10 cellular contexts compared by ENCODE assay signal in the genomic region with DNA sequence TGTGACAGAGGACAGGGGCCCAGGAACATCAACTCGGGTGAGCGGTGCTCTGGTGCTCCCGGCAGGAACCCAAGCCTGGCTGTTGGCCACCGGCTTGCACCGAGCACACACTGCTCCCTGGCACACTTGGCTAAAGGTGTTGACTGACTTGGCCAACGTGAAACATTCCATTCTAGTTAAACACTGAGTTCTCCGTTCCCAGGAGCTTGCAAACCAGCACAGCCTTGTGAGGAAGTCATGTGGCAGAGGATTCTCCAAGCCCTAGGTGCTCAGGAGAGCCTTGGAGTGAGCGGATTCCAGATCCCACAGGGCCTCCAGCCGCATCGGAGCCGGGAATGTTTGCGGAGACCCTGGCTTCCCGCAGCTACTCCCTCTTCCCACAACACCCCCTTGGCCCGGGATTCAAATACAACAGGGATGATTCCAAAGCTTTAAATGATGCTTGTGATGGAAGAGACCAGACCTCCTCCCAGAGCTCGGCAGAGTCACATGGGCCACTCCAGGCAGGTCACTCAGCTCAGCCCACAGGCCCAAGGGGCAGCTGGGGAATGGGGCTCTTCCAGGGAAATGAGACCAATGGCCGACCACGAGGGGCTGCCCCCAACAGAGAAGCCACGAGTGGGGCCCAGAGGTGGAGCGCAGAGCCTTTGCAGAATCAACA. TPM values are rescaled to one million over a fixed set of nuclear protein-coding genes. Genes with fewer than 3 reads are reported as not detected.
A peak's percentile ranks its signal among the peaks of the same experiment; 100 is the strongest.
DNase-seq lines count a peak whose midpoint lies in the region; ATAC-seq, FAIRE-seq and TF ChIP-seq lines count a peak whose summit lies in the region.
"Had no signal": no experiment of that assay in that cellular context is flagged by ENCODE, and none has a peak within 500 bp of the region (broad histone marks: within the 10 kb centered on the region; RNA-seq: fewer than 3 reads in every experiment).

No MANE protein-coding gene starts in this region.

- peaks cover 5% of the 10 kb centered on the region for H3K36me3 Mint-ChIP-seq in MCF 10A (ENCODE audit: insufficient read depth, unreplicated experiment)
- peaks cover 52% of the 10 kb centered on the region for H3K36me3 Mint-ChIP-seq in stimulated activated effector memory CD8-positive, alpha-beta T cell treated with anti-CD3 and anti-CD28 coated beads, Interleukin-12 subunit alpha, Interleukin-12 subunit beta, amount 100 ng/mL, for 72 hours

- H3K9me3 Mint-ChIP-seq in MCF 10A (ENCODE audit: unreplicated experiment) = no peaks in the 10 kb centered on the region
- no peaks in the 10 kb centered on the region for H3K9me3 Mint-ChIP-seq in stimulated activated effector memory CD8-positive, alpha-beta T cell treated with anti-CD3 and anti-CD28 coated beads, Interleukin-12 subunit alpha, Interleukin-12 subunit beta, amount 100 ng/mL, for 72 hours

- H2AFZ ChIP-seq in keratinocyte (ENCODE audit: control insufficient read depth, low read length) = no peak overlapping the region

- BruUV-seq in MCF 10A (replicated peaks; lab: Mats Ljungman, UMichigan) = no TSS peak

- peaks cover 17% of the 10 kb centered on the region for H3K4me1 ChIP-seq in keratinocyte (ENCODE audit: control insufficient read depth, extremely low read depth, insufficient read depth, low read length)

- peak overlapping the region; percentile 15 for H3K9ac ChIP-seq in keratinocyte (ENCODE audit: control insufficient read depth, extremely low read depth, insufficient read depth, low read length)

- peak overlapping the region; percentile 67 for H3K4me3 Mint-ChIP-seq in MCF 10A (ENCODE audit: unreplicated experiment)
- H3K4me3 Mint-ChIP-seq in stimulated activated effector memory CD8-positive, alpha-beta T cell treated with anti-CD3 and anti-CD28 coated beads, Interleukin-12 subunit alpha, Interleukin-12 subunit beta, amount 100 ng/mL, for 72 hours = no peak overlapping the region

- peak overlapping the region; percentile 86 for H3K27ac Mint-ChIP-seq in MCF 10A (ENCODE audit: low read depth, unreplicated experiment)
- peak overlapping the region; percentile 12 for H3K27ac Mint-ChIP-seq in stimulated activated effector memory CD8-positive, alpha-beta T cell treated with anti-CD3 and anti-CD28 coated beads, Interleukin-12 subunit alpha, Interleukin-12 subunit beta, amount 100 ng/mL, for 72 hours

- TF ChIP-seq CTCF in MCF 10A (IDR thresholded peaks at IDR 0.05; ENCODE audit: unreplicated experiment) (no peak), keratinocyte (optimal IDR thresholded peaks at IDR 0.05 in 1 of 3, IDR thresholded peaks at IDR 0.05 in 1 of 3, conservative IDR thresholded peaks at IDR 0.05 in 1 of 3; ENCODE audit: extremely low read depth in 1 of 3, insufficient read depth in 2 of 3, low read length in 3 of 3) (no peak)

- H4K20me1 ChIP-seq in keratinocyte (ENCODE audit: control insufficient read depth, extremely low read depth, insufficient read depth, low read length) = no peaks in the 10 kb centered on the region

- dilution Hi-C loops in keratinocyte (cut with MboI; ENCODE audit: extremely low pct_ligation_motif_present, low sequenced_read_pairs) = no loop called here

- POLR2A ChIA-PET in MCF 10A (lab: Yijun Ruan, JAX) = interaction anchor here (0.7 to 4.0 kb wide), 18 partner anchors 8 to 311 kb away, joined by 3 to 47 read pairs (median 4); a partner anchor contains a TSS

- H3K4me1 Mint-ChIP-seq in MCF 10A (ENCODE audit: insufficient read depth, unreplicated experiment) = peaks cover 5% of the 10 kb centered on the region
- H3K4me1 Mint-ChIP-seq in stimulated activated effector memory CD8-positive, alpha-beta T cell treated with anti-CD3 and anti-CD28 coated beads, Interleukin-12 subunit alpha, Interleukin-12 subunit beta, amount 100 ng/mL, for 72 hours = peaks cover 5% of the 10 kb centered on the region

- no peak for ATAC-seq in stimulated activated effector memory CD8-positive, alpha-beta T cell treated with anti-CD3 and anti-CD28 coated beads, Interleukin-12 subunit alpha, Interleukin-12 subunit beta, amount 100 ng/mL, for 72 hours

- no peaks in the 10 kb centered on the region for H3K27me3 Mint-ChIP-seq in MCF 10A (ENCODE audit: insufficient read depth, unreplicated experiment)

- peaks cover 12% of the 10 kb centered on the region for H3K27me3 ChIP-seq in keratinocyte (ENCODE audit: control insufficient read depth, extremely low read depth, insufficient read depth, low read length)

- no peak overlapping the region for H3K27ac ChIP-seq in keratinocyte (ENCODE audit: control insufficient read depth, insufficient read depth, low read length)

- intact Hi-C loops in MCF 10A (cut with micrococcal nuclease) = no loop called here

- peak; percentile 94 for FAIRE-seq in keratinocyte (lab: Jason Lieb, UNC)

- peak overlapping the region; percentile 68 for H3K4me2 ChIP-seq in keratinocyte (ENCODE audit: control insufficient read depth, extremely low read depth, insufficient read depth, low read depth, low read length)

- no peaks in the 10 kb centered on the region for H3K9me1 ChIP-seq in keratinocyte (ENCODE audit: control insufficient read depth, extremely low read depth, insufficient read depth, low read length)

- H3K9me3 ChIP-seq in keratinocyte (ENCODE audit: control insufficient read depth, low read depth, low read length) = peaks cover 5% of the 10 kb centered on the region

- CTCF ChIA-PET in MCF 10A (lab: Yijun Ruan, JAX) = interaction anchor here (0.6 to 1.6 kb wide), 3 partner anchors 23 to 263 kb away, joined by 3 to 4 read pairs (median 4); no protein-coding TSS in a partner anchor

- peaks cover 0 to 1% of the 10 kb centered on the region in 2 experiments for H3K36me3 ChIP-seq in keratinocyte (ENCODE audit: control insufficient read depth in 2 of 2, extremely low read depth in 1 of 2, insufficient read depth in 2 of 2, low read length in 2 of 2)

- H3K4me3 ChIP-seq in keratinocyte (ENCODE audit: control insufficient read depth in 2 of 3, extremely low read depth in 1 of 3, insufficient read depth in 2 of 3, low read depth in 1 of 3, low read length in 3 of 3) = no peak overlapping the region

- no peaks in the 10 kb centered on the region for H3K79me2 ChIP-seq in keratinocyte (ENCODE audit: control insufficient read depth, insufficient read depth, low read length)

- DNase-seq in HT-29 (ENCODE audit: low spot score) (peak; percentile 97), MCF 10A (ENCODE audit: unreplicated experiment) (peak; percentile 96), keratinocyte (ENCODE audit: low read depth, low spot score) (no peak), NCI-H446 (lab: John Stamatoyannopoulos, UW) (no peak)
- DNase-seq in stimulated activated effector memory CD8-positive, alpha-beta T cell treated with anti-CD3 and anti-CD28 coated beads, Interleukin-12 subunit alpha, Interleukin-12 subunit beta, amount 100 ng/mL, for 72 hours (ENCODE audit: low spot score in 2 of 2) = no peak
- no peak for DNase-seq in activated effector memory CD4-positive, alpha-beta T cell treated with Interleukin-2 at 50 U/mL for 16 hours
- DNase-seq in activated naive CD4-positive, alpha-beta T cell treated with Interleukin-2 at 50 U/mL for 16 hours = no peak
- no peak for DNase-seq in activated T-cell treated with anti-CD3 and anti-CD28 coated beads, Interleukin-2, amount 50 U/mL, for 48 hours
- DNase-seq: NCI-H748 treated with DMSO at 0.1 percent for 48 hours, T-helper 2 cell had no signal

RNA-seq across cellular contexts. Expression of a gene that starts 2.9 kb away (rescaled TPM):
- total RNA-seq in HT-29 (2014; rRNA removed; shearing (Covaris generic)) = 0.38 and 0.60 TPM in 2 replicates
- 0.54 and 1.4 TPM in 2 replicates for total RNA-seq in MCF 10A (2022)
- polyA plus RNA-seq in keratinocyte = 0.03 to 0.10 TPM in 2 of 3 replicates, not detected in the other
- polyA plus RNA-seq in keratinocyte (2011; ENCODE audit: low read depth) = not detected
- 0.04 and 0.08 TPM in 2 replicates for polyA plus RNA-seq in keratinocyte (2011; cell fraction: cytosol; rRNA removed)
- polyA plus RNA-seq in keratinocyte (2011; cell fraction: nucleus; rRNA removed) = 0.32 and 0.92 TPM in 2 replicates
- 0.03 and 0.06 TPM in 2 replicates for polyA plus RNA-seq in keratinocyte (2012; ENCODE audit: low replicate concordance)
- 0.19 to 2.3 TPM (median 1.0 TPM) in 3 replicates for polyA minus RNA-seq in keratinocyte
- polyA minus RNA-seq in keratinocyte (2011; cell fraction: cytosol; rRNA and poly(A)+ RNA removed) = not detected
- polyA minus RNA-seq in keratinocyte (2011; cell fraction: nucleus; rRNA and poly(A)+ RNA removed) = 0.31 and 0.42 TPM in 2 replicates

Comparison
In these comparisons a context has a peak if more than half of its experiments do, and no peak if none do; other contexts are left out.
1. DNase-seq: peak in HT-29 (single experiment) and MCF 10A (single experiment); none in keratinocyte (single experiment), stimulated activated effector memory CD8-positive, alpha-beta T cell treated with anti-CD3 and anti-CD28 coated beads, Interleukin-12 subunit alpha, Interleukin-12 subunit beta, amount 100 ng/mL, for 72 hours (0 of 2), activated effector memory CD4-positive, alpha-beta T cell treated with Interleukin-2 at 50 U/mL for 16 hours (single experiment), activated naive CD4-positive, alpha-beta T cell treated with Interleukin-2 at 50 U/mL for 16 hours (single experiment), NCI-H446 (0 of 2) and activated T-cell treated with anti-CD3 and anti-CD28 coated beads, Interleukin-2, amount 50 U/mL, for 48 hours (0 of 2).